Comparison of ENCODE assay signal across 23 cellular contexts in genomic region chr21:42317826-42318746, GRCh38. TPM values are rescaled to one million over a fixed set of nuclear protein-coding genes. Genes with fewer than 3 reads are reported as not detected.
DNase-seq lines count a peak whose midpoint lies in the region; ATAC-seq and TF ChIP-seq lines count a peak whose summit lies in the region.
"Had no signal": no experiment of that assay in that cellular context is flagged by ENCODE, and none has a peak within 500 bp of the region (broad histone marks: within the 10 kb centered on the region; RNA-seq: fewer than 3 reads in every experiment).

No MANE protein-coding gene starts in this region.

- TF ChIP-seq CTCF in endodermal cell (conservative IDR thresholded peaks at IDR 0.05) (no peak), type B pancreatic cell (conservative IDR thresholded peaks at IDR 0.05) (no peak)

- no peak overlapping the region for H3K4me3 ChIP-seq in endodermal cell (ENCODE audit: low read length)

- H3K4me3 Mint-ChIP-seq in activated T-cell treated with anti-CD3 and anti-CD28 coated beads, Interleukin-2, amount 50 U/mL, for 24 hours = no peak overlapping the region
- H3K4me3 Mint-ChIP-seq in endodermal cell = no peak overlapping the region
- no peak overlapping the region for H3K4me3 Mint-ChIP-seq in type B pancreatic cell
- H3K4me3 Mint-ChIP-seq: activated B cell treated with CpG ODN at 0.5 μM for 24 hours; CD8-positive, alpha-beta T cell; mesothelial cell of epicardium; stimulated activated naive CD8-positive, alpha-beta T cell treated with anti-CD3 and anti-CD28 coated beads, Interleukin-15, Interleukin-2, amounts not matched to agents 100 ng/mL and 50 ng/mL, for 24 hours; T-helper 1 cell treated with Interleukin-12 subunit alpha and Interleukin-12 subunit beta and Interleukin-4 antibody, amounts not matched to agents 30 μg/mL and 1 μg/mL, for 36 hours had no signal

- no peaks in the 10 kb centered on the region for H3K27me3 Mint-ChIP-seq in activated T-cell treated with anti-CD3 and anti-CD28 coated beads, Interleukin-2, amount 50 U/mL, for 24 hours
- H3K27me3 Mint-ChIP-seq in endodermal cell (ENCODE audit: insufficient read depth) (no peaks in the 10 kb centered on the region), type B pancreatic cell (no peaks in the 10 kb centered on the region)
- H3K27me3 Mint-ChIP-seq: stimulated activated naive CD8-positive, alpha-beta T cell treated with anti-CD3 and anti-CD28 coated beads, Interleukin-15, Interleukin-2, amounts not matched to agents 100 ng/mL and 50 ng/mL, for 24 hours had no signal

- peaks cover 5% of the 10 kb centered on the region for H3K4me1 Mint-ChIP-seq in activated T-cell treated with anti-CD3 and anti-CD28 coated beads, Interleukin-2, amount 50 U/mL, for 24 hours (ENCODE audit: low read depth)
- H3K4me1 Mint-ChIP-seq in endodermal cell = peaks cover 30% of the 10 kb centered on the region
- H3K4me1 Mint-ChIP-seq in type B pancreatic cell (ENCODE audit: unreplicated experiment) = peaks cover 16% of the 10 kb centered on the region
- H3K4me1 Mint-ChIP-seq: mesothelial cell of epicardium had no signal

- H3K9ac ChIP-seq in endodermal cell (ENCODE audit: extremely low read depth, low read length, poor library complexity, severe bottlenecking) = no peak overlapping the region

- no peaks in the 10 kb centered on the region for H3K36me3 ChIP-seq in endodermal cell (ENCODE audit: control insufficient read depth, insufficient read depth, low read length)

- H3K27ac ChIP-seq in endodermal cell (ENCODE audit: low read depth, low read length) = no peak overlapping the region

- no peaks in the 10 kb centered on the region for H3K36me3 Mint-ChIP-seq in activated T-cell treated with anti-CD3 and anti-CD28 coated beads, Interleukin-2, amount 50 U/mL, for 24 hours (ENCODE audit: low read depth)
- no peaks in the 10 kb centered on the region for H3K36me3 Mint-ChIP-seq in endodermal cell (ENCODE audit: low read depth)
- H3K36me3 Mint-ChIP-seq in type B pancreatic cell = no peaks in the 10 kb centered on the region
- H3K36me3 Mint-ChIP-seq: CD8-positive, alpha-beta T cell; mesothelial cell of epicardium had no signal

- H3K4me1 ChIP-seq in endodermal cell (ENCODE audit: control insufficient read depth, insufficient read depth, low read length) = peaks cover 13% of the 10 kb centered on the region

- no peak overlapping the region for H3K27ac Mint-ChIP-seq in activated T-cell treated with anti-CD3 and anti-CD28 coated beads, Interleukin-2, amount 50 U/mL, for 24 hours
- no peak overlapping the region for H3K27ac Mint-ChIP-seq in endodermal cell
- H3K27ac Mint-ChIP-seq in type B pancreatic cell = no peak overlapping the region
- H3K27ac Mint-ChIP-seq: activated B cell treated with CpG ODN at 0.5 μM for 24 hours; CD8-positive, alpha-beta T cell; mesothelial cell of epicardium; stimulated activated naive CD8-positive, alpha-beta T cell treated with anti-CD3 and anti-CD28 coated beads, Interleukin-15, Interleukin-2, amounts not matched to agents 100 ng/mL and 50 ng/mL, for 24 hours; T-helper 1 cell treated with Interleukin-12 subunit alpha and Interleukin-12 subunit beta and Interleukin-4 antibody, amounts not matched to agents 30 μg/mL and 1 μg/mL, for 36 hours had no signal

- H3K27me3 ChIP-seq in endodermal cell (ENCODE audit: control insufficient read depth, insufficient read depth, low read length, poor library complexity, severe bottlenecking) = no peaks in the 10 kb centered on the region

- 94 to 96% methylated on average over 8 to 20 of the region's 20 CpGs for WGBS in endodermal cell (ENCODE audit: insufficient coverage in 1 of 2, insufficient read length in 1 of 2), 2 experiments

- H3K9me3 ChIP-seq in endodermal cell (ENCODE audit: control insufficient read depth, low read length) = no peaks in the 10 kb centered on the region

- DNase-seq in activated T-cell treated with anti-CD3 and anti-CD28 coated beads, Interleukin-2, amount 50 U/mL, for 24 hours = peak; percentile 19
- no peak for DNase-seq in activated T-cell treated with anti-CD3 and anti-CD28 coated beads for 4 hours
- DNase-seq in NCI-H2171 (lab: John Stamatoyannopoulos, UW) = peak; percentile 19
- peak; percentile 49 for DNase-seq in endodermal cell
- DNase-seq in type B pancreatic cell (ENCODE audit: extremely low spot score, unreplicated experiment) = peak; percentile 64
- no peak for DNase-seq in NCI-H524 (lab: John Stamatoyannopoulos, UW)
- DNase-seq in SKM-1 (lab: John Stamatoyannopoulos, UW; ENCODE audit: unreplicated experiment) = no peak
- DNase-seq: ACHN; activated B cell treated with CpG ODN at 0.5 μM for 24 hours; activated naive CD4-positive, alpha-beta T cell treated with Interleukin-2 at 50 U/mL for 16 hours; anterior cingulate cortex; hypothalamus; NK-92 treated with Interleukin-12 subunit alpha and Interleukin-12 subunit beta, amount 100 ng/mL, for 24 hours; right cardiac atrium; Right ventricle myocardium superior had no signal

- H3K9me3 Mint-ChIP-seq in activated T-cell treated with anti-CD3 and anti-CD28 coated beads, Interleukin-2, amount 50 U/mL, for 24 hours = no peaks in the 10 kb centered on the region
- H3K9me3 Mint-ChIP-seq in endodermal cell (no peaks in the 10 kb centered on the region), type B pancreatic cell (no peaks in the 10 kb centered on the region)
- H3K9me3 Mint-ChIP-seq: activated B cell treated with CpG ODN at 0.5 μM for 24 hours; CD8-positive, alpha-beta T cell; mesothelial cell of epicardium; stimulated activated naive CD8-positive, alpha-beta T cell treated with anti-CD3 and anti-CD28 coated beads, Interleukin-15, Interleukin-2, amounts not matched to agents 100 ng/mL and 50 ng/mL, for 24 hours; T-helper 1 cell treated with Interleukin-12 subunit alpha and Interleukin-12 subunit beta and Interleukin-4 antibody, amounts not matched to agents 30 μg/mL and 1 μg/mL, for 36 hours had no signal

- no peak for ATAC-seq in GM18867 (IDR thresholded peaks at IDR 0.05; ENCODE audit: unreplicated experiment)
- ATAC-seq: CD8-positive, alpha-beta T cell; right cardiac atrium had no signal

RNA-seq across cellular contexts. Expression of gene TFF3, which starts 2.9 kb away (rescaled TPM):
- total RNA-seq in endodermal cell (1 to 10 TPM in 1 of 2 donors, not detected in 1; 5.5 TPM), type B pancreatic cell (ENCODE audit: low replicate concordance) (31.5 and 183 TPM in 2 replicates)
- 1.2 TPM for polyA plus RNA-seq in endodermal cell (2013, experiment 1 of 2)
- polyA plus RNA-seq in endodermal cell (2013, experiment 2 of 2) = 1.7 TPM
- total RNA-seq: activated B cell treated with CpG ODN at 0.5 μM for 24 hours; CD8-positive, alpha-beta T cell; cerebellum; MCF 10A; mesothelial cell of epicardium had no signal

RNA-seq across cellular contexts. Expression of gene TFF2, which starts 32.7 kb away (rescaled TPM):
- total RNA-seq in endodermal cell (not detected), type B pancreatic cell (ENCODE audit: low replicate concordance) (5.2 and 11.3 TPM in 2 replicates)
- not detected for polyA plus RNA-seq in endodermal cell (2013, experiment 1 of 2)
- not detected for polyA plus RNA-seq in endodermal cell (2013, experiment 2 of 2)
- total RNA-seq: activated B cell treated with CpG ODN at 0.5 μM for 24 hours; CD8-positive, alpha-beta T cell; cerebellum; MCF 10A; mesothelial cell of epicardium; right cardiac atrium; Right ventricle myocardium superior; urinary bladder had no signal
- polyA plus RNA-seq: right cardiac atrium, urinary bladder had no signal

RNA-seq across cellular contexts. Expression of gene TFF1, which starts 48.2 kb away (rescaled TPM):
- total RNA-seq in endodermal cell (1 to 10 TPM; 1.6 to 3.7 TPM), type B pancreatic cell (ENCODE audit: low replicate concordance) (42.6 and 136 TPM in 2 replicates)
- polyA plus RNA-seq in endodermal cell (2013, experiment 1 of 2) = 1.5 TPM
- 3.2 TPM for polyA plus RNA-seq in endodermal cell (2013, experiment 2 of 2)
- total RNA-seq: activated B cell treated with CpG ODN at 0.5 μM for 24 hours; CD8-positive, alpha-beta T cell; cerebellum; MCF 10A; mesothelial cell of epicardium; right cardiac atrium; Right ventricle myocardium superior; urinary bladder had no signal
- polyA plus RNA-seq: right cardiac atrium, urinary bladder had no signal

Comparison
In these comparisons a context has a peak if more than half of its experiments do, and no peak if none do; other contexts are left out.
1. DNase-seq: peak in activated T-cell treated with anti-CD3 and anti-CD28 coated beads, Interleukin-2, amount 50 U/mL, for 24 hours (single experiment), NCI-H2171 (single experiment), endodermal cell (single experiment) and type B pancreatic cell (single experiment); none in activated T-cell treated with anti-CD3 and anti-CD28 coated beads for 4 hours (single experiment), NCI-H524 (0 of 2) and SKM-1 (single experiment).